20 cellular contexts compared by ENCODE assay signal in the genomic region with DNA sequence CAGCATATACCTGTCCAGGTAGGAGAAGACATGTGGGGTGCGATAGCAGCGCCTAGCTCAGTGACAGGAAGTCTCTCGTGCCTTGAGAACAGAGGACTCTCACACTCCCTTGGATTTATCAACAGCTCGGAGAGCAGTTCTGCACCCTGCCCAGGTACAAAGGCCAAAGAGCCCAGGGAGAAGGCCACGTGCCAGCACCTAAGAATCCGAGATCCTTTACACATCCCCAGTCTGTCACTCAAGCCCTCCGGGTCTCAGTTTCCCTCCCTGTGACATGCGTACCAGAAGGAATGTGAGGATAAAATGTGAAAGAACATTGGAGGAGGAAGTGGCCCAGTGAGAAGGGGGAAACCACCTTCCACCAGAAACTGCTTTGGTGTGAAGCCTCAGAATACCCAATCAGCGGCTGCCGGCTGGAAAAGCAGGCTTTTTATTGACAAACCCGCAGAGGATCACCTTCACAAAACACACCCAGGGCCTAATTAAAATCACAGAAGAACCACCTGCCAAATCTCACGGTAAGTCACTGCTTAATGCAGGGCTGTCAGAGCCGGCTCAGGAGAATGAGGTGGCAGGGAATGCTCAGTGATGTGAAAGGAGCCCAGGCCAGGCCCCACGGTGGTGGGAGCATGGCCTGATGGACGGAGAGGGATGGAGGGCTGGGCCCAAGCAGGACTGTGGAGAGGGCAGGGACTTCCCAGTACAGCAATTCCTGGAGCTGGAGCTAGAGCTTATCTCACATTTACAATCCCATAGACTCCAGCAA.
DNase-seq lines count a peak whose midpoint lies in the region; ATAC-seq and TF ChIP-seq lines count a peak whose summit lies in the region.
"Had no signal": no experiment of that assay in that cellular context is flagged by ENCODE, and none has a peak within 500 bp of the region (broad histone marks: within the 10 kb centered on the region; RNA-seq: fewer than 3 reads in every experiment).

No MANE protein-coding gene starts in this region.

- H3K4me1 Mint-ChIP-seq in natural killer cell treated with Interleukin-12 subunit alpha and Interleukin-12 subunit beta and Interleukin-15 and Interleukin-18, amount 100 ng/mL, for 72 hours (ENCODE audit: low read depth in 2 of 2), result peaks cover 0 to 5% of the 10 kb centered on the region in 2 donors
- H3K4me1 Mint-ChIP-seq: natural killer cell had no signal

- H3K9me3 ChIP-seq in OCI-LY3 (ENCODE audit: insufficient read depth, low read length) (no peaks in the 10 kb centered on the region), upper lobe of right lung (no peaks in the 10 kb centered on the region)

- H3K9me3 Mint-ChIP-seq in natural killer cell treated with Interleukin-12 subunit alpha and Interleukin-12 subunit beta and Interleukin-15 and Interleukin-18, amount 100 ng/mL, for 72 hours, result no peaks in the 10 kb centered on the region
- H3K9me3 Mint-ChIP-seq: CD4-positive, alpha-beta memory T cell; dendritic cell treated with granulocyte-macrophage colony-stimulating factor and Interleukin-4, amounts not matched to agents 40 ng/mL and 50 ng/mL, for 4 days; natural killer cell had no signal

- H4K20me1 ChIP-seq in OCI-LY3 (ENCODE audit: insufficient read depth, low read length), result no peaks in the 10 kb centered on the region

- H3K36me3 Mint-ChIP-seq in natural killer cell treated with Interleukin-12 subunit alpha and Interleukin-12 subunit beta and Interleukin-15 and Interleukin-18, amount 100 ng/mL, for 72 hours, result no peaks in the 10 kb centered on the region
- H3K36me3 Mint-ChIP-seq: CD4-positive, alpha-beta memory T cell; natural killer cell had no signal

- H3K27ac ChIP-seq in OCI-LY3 (ENCODE audit: low read length) (no peak overlapping the region), upper lobe of right lung (no peak overlapping the region)
- H3K27ac ChIP-seq: 22Rv1 had no signal

- H3K27ac Mint-ChIP-seq in natural killer cell treated with Interleukin-12 subunit alpha and Interleukin-12 subunit beta and Interleukin-15 and Interleukin-18, amount 100 ng/mL, for 72 hours, result no peak overlapping the region
- H3K27ac Mint-ChIP-seq: CD4-positive, alpha-beta memory T cell; dendritic cell treated with granulocyte-macrophage colony-stimulating factor and Interleukin-4, amounts not matched to agents 40 ng/mL and 50 ng/mL, for 4 days; natural killer cell had no signal

- peak; percentile 21 for ATAC-seq in upper lobe of right lung
- ATAC-seq in natural killer cell treated with Interleukin-12 subunit alpha and Interleukin-12 subunit beta and Interleukin-15 and Interleukin-18, amount 100 ng/mL, for 72 hours, result no peak
- ATAC-seq: natural killer cell, Panc1 had no signal

- peaks cover 33 to 34% of the 10 kb centered on the region in 2 donors for H3K27me3 Mint-ChIP-seq in natural killer cell treated with Interleukin-12 subunit alpha and Interleukin-12 subunit beta and Interleukin-15 and Interleukin-18, amount 100 ng/mL, for 72 hours

- H3K4me1 ChIP-seq in OCI-LY3 (ENCODE audit: low read length) (peaks cover 17% of the 10 kb centered on the region), upper lobe of right lung (no peaks in the 10 kb centered on the region)

- peak overlapping the region; percentile 18 for H3K4me2 ChIP-seq in OCI-LY3 (ENCODE audit: low read length)

- H2AFZ ChIP-seq in OCI-LY3 (ENCODE audit: low read depth, low read length), result peak overlapping the region; percentile 44; the same call in 1 of the 2 replicates

- H3K9ac ChIP-seq in OCI-LY3 (ENCODE audit: low read length), result no peak overlapping the region

- H3K79me2 ChIP-seq in OCI-LY3 (ENCODE audit: low read length), result no peaks in the 10 kb centered on the region

- intact Hi-C loops in upper lobe of right lung (cut with DNase I), result no loop called here

- no peak overlapping the region for H3K4me3 Mint-ChIP-seq in natural killer cell treated with Interleukin-12 subunit alpha and Interleukin-12 subunit beta and Interleukin-15 and Interleukin-18, amount 100 ng/mL, for 72 hours
- H3K4me3 Mint-ChIP-seq: CD4-positive, alpha-beta memory T cell; dendritic cell treated with granulocyte-macrophage colony-stimulating factor and Interleukin-4, amounts not matched to agents 40 ng/mL and 50 ng/mL, for 4 days; natural killer cell had no signal

- in situ Hi-C loops in G401 (cut with HindIII; ENCODE audit: low sequenced_read_pairs), result no loop called here

- no peaks in the 10 kb centered on the region for H3K36me3 ChIP-seq in OCI-LY3 (replicated peaks; ENCODE audit: low read depth, low read length)
- no peaks in the 10 kb centered on the region for H3K36me3 ChIP-seq in upper lobe of right lung

- H3K27me3 ChIP-seq in OCI-LY3 (ENCODE audit: low read depth, low read length), result peaks cover 15% of the 10 kb centered on the region; the same call in 1 of the 2 replicates
- H3K27me3 ChIP-seq in upper lobe of right lung, result no peaks in the 10 kb centered on the region

- H3K4me3 ChIP-seq in OCI-LY3 (ENCODE audit: low read length) (no peak overlapping the region), upper lobe of right lung (no peak overlapping the region)

- peak; percentile 20 for DNase-seq in NCI-H1436 (lab: John Stamatoyannopoulos, UW)
- DNase-seq in NCI-H1436 treated with DMSO at 0.1 percent for 48 hours (lab: John Stamatoyannopoulos, UW), result no peak
- peak; percentile 57 for DNase-seq in kidney tubule cell (ENCODE audit: low spot score)
- no peak for DNase-seq in upper lobe of right lung
- no peak for DNase-seq in natural killer cell treated with Interleukin-12 subunit alpha and Interleukin-12 subunit beta and Interleukin-15 and Interleukin-18, amount 100 ng/mL, for 72 hours (ENCODE audit: low spot score)
- no peak for DNase-seq in stimulated activated CD4-positive, alpha-beta T cell treated with anti-CD3 and anti-CD28 coated beads, Interleukin-2, amount 100 ng/mL, for 24 hours
- DNase-seq in G401 (ENCODE audit: low spot score), result no peak
- DNase-seq: activated CD4-positive, alpha-beta T cell treated with anti-CD3 and anti-CD28 coated beads for 4 hours; amygdala; CD4-positive, alpha-beta memory T cell; KBM-7; kidney glomerular epithelial cell; natural killer cell; NCI-H187 treated with DMSO at 0.1 percent for 48 hours; substantia nigra; T-helper 1 cell had no signal

- no peak for TF ChIP-seq CTCF in OCI-LY3 (IDR thresholded peaks at IDR 0.05; ENCODE audit: low read depth, low read length)
- TF ChIP-seq CTCF in upper lobe of right lung (IDR thresholded peaks at IDR 0.05), result no peak

Comparison
In these comparisons a context has a peak if more than half of its experiments do, and no peak if none do; other contexts are left out.
1. DNase-seq: peak in NCI-H1436 (single experiment) and kidney tubule cell (single experiment); none in NCI-H1436 treated with DMSO at 0.1 percent for 48 hours (single experiment), upper lobe of right lung (single experiment), natural killer cell treated with Interleukin-12 subunit alpha and Interleukin-12 subunit beta and Interleukin-15 and Interleukin-18, amount 100 ng/mL, for 72 hours (single experiment), stimulated activated CD4-positive, alpha-beta T cell treated with anti-CD3 and anti-CD28 coated beads, Interleukin-2, amount 100 ng/mL, for 24 hours (0 of 2) and G401 (single experiment).